ENCODE assay signal across 9 cellular contexts in genomic region chr19:5803752-5804515, GRCh38. TPM values are rescaled to one million over a fixed set of nuclear protein-coding genes. Genes with fewer than 3 reads are reported as not detected.
DNase-seq lines count a peak whose midpoint lies in the region; ATAC-seq and TF ChIP-seq lines count a peak whose summit lies in the region.
"Had no signal": no experiment of that assay in that cellular context is flagged by ENCODE, and none has a peak within 500 bp of the region (broad histone marks: within the 10 kb centered on the region; RNA-seq: fewer than 3 reads in every experiment).

No MANE protein-coding gene starts in this region.

- POLR2A ChIA-PET in PC-9 (lab: Charles Lee; ENCODE audit: unreplicated experiment), result interaction anchor here (0.6 kb wide), 2 partner anchors 14 to 1591 kb away, joined by 3 read pairs; no protein-coding TSS in a partner anchor

- H3K4me3 Mint-ChIP-seq in natural killer cell, result peak overlapping the region; percentile 78

- no TSS peak for BruUV-seq in PC-9 (replicated peaks; lab: Mats Ljungman, UMichigan)

- H3K27me3 ChIP-seq in BLaER1 treated with 17β-estradiol and CSF1 and Interleukin-3, amounts not matched to agents 10 nM and 100 nM, result peaks cover 21 to 50% (median 37%) of the 10 kb centered on the region in 11 experiments
- H3K27me3 ChIP-seq in PC-9 (ENCODE audit: insufficient read depth, low read depth) (0 out of 2 replicates have a peak, but pooled peaks cover 8% of the 10 kb centered on the region), esophagus muscularis mucosa (peaks cover 0 to 61% (median 5%) of the 10 kb centered on the region in 4 donors)

- H3K27ac Mint-ChIP-seq in natural killer cell, result peak overlapping the region; percentile 74 to 91

- H3K4me2 ChIP-seq in BLaER1 treated with 17β-estradiol and CSF1 and Interleukin-3, amounts not matched to agents 10 nM and 100 nM, result peak overlapping the region; percentile 83 to 98 (median 88)
- H3K4me2 ChIP-seq in PC-9, result peak overlapping the region; percentile 78

- no peak for TF ChIP-seq EP300 in esophagus muscularis mucosa (IDR thresholded peaks at IDR 0.05)

- 10% methylated on average over 9 of the region's 54 CpGs for whole genome bisulfite sequencing in esophagus muscularis mucosa

- no peaks in the 10 kb centered on the region for H3K36me3 Mint-ChIP-seq in natural killer cell

- in situ Hi-C loops in KBM-7 (cut with MboI; ENCODE audit: low pct_unique_long_range_greater_than_20kb, low sequenced_read_pairs), result loop anchor here (10.0 kb wide), 1 partner anchor 91 kb away; no protein-coding TSS in a partner anchor

- intact Hi-C loops in PC-9 (cut with micrococcal nuclease; ENCODE audit: unreplicated experiment) (loop anchor here (1.0 to 10.0 kb wide), 3 partner anchors 88 to 221 kb away; no protein-coding TSS in a partner anchor), esophagus muscularis mucosa (cut with DNase I) (loop anchor here (1.0 to 10.0 kb wide), 2 partner anchors 88 to 221 kb away; no protein-coding TSS in a partner anchor), natural killer cell (cut with micrococcal nuclease) (loop anchor here (1.0 to 5.0 kb wide), 3 partner anchors 89 to 218 kb away; partner anchors contain the start of gene VMAC)

- TF ChIP-seq POLR2A in esophagus muscularis mucosa (IDR thresholded peaks at IDR 0.05; ENCODE audit: low read depth), result no peak

- H4K20me1 ChIP-seq in BLaER1 treated with 17β-estradiol and CSF1 and Interleukin-3, amounts not matched to agents 10 nM and 100 nM, result peaks cover 0 to 5% (median 0%) of the 10 kb centered on the region in 11 experiments; a peak in 3 of 22 replicates
- no peaks in the 10 kb centered on the region for H4K20me1 ChIP-seq in PC-9 (ENCODE audit: insufficient read depth)

- H3K36me3 ChIP-seq in BLaER1 treated with 17β-estradiol and CSF1 and Interleukin-3, amounts not matched to agents 10 nM and 100 nM, result no peaks in the 10 kb centered on the region
- no peaks in the 10 kb centered on the region for H3K36me3 ChIP-seq in PC-9 (ENCODE audit: low read depth)
- H3K36me3 ChIP-seq in esophagus muscularis mucosa, result peaks cover 0 to 8% (median 0%) of the 10 kb centered on the region in 4 donors

- H3K4me1 ChIP-seq in BLaER1 treated with 17β-estradiol and CSF1 and Interleukin-3, amounts not matched to agents 10 nM and 100 nM, result peaks cover 16 to 69% (median 60%) of the 10 kb centered on the region in 10 experiments; a peak in 19 of 20 replicates
- no peaks in the 10 kb centered on the region for H3K4me1 ChIP-seq in PC-9 (replicated peaks; ENCODE audit: insufficient read depth)
- peaks cover 17 to 38% (median 30%) of the 10 kb centered on the region in 4 donors for H3K4me1 ChIP-seq in esophagus muscularis mucosa

- H3K79me2 ChIP-seq in PC-9 (ENCODE audit: low read depth), result no peaks in the 10 kb centered on the region

- H3K4me1 Mint-ChIP-seq in natural killer cell, result peaks cover 12 to 19% of the 10 kb centered on the region in 2 donors

- peak overlapping the region; percentile 41 to 63 (median 51); a peak in 17 of 20 replicates for H3K4me3 ChIP-seq in BLaER1 treated with 17β-estradiol and CSF1 and Interleukin-3, amounts not matched to agents 10 nM and 100 nM
- H3K4me3 ChIP-seq in PC-9 (peak overlapping the region; percentile 37; the same call in 1 of the 2 replicates), esophagus muscularis mucosa (peak overlapping the region; percentile 65 to 78 (median 72))

- H3K9me3 Mint-ChIP-seq in natural killer cell, result no peaks in the 10 kb centered on the region

- peak; percentile 98 for DNase-seq in GM20000 (ENCODE audit: low spot score)
- DNase-seq in KBM-7, result peak; percentile 97
- peak; percentile 68 to 92 for DNase-seq in PC-9
- DNase-seq in activated T-cell treated with anti-CD3 and anti-CD28 coated beads for 48 hours (ENCODE audit: low read depth), result peak; percentile 98
- DNase-seq in esophagus muscularis mucosa (ENCODE audit: extremely low spot score), result peak; percentile 95
- DNase-seq in natural killer cell, result peak; percentile 85
- DNase-seq in stimulated activated naive CD8-positive, alpha-beta T cell treated with anti-CD3 and anti-CD28 coated beads, Interleukin-15, Interleukin-2, amounts not matched to agents 100 U/mL and 50 U/mL, for 24 hours, result peak; percentile 99

- peak; percentile 92 to 95 (median 94) for ATAC-seq in natural killer cell
- peak; percentile 95 for ATAC-seq in stimulated activated naive CD8-positive, alpha-beta T cell treated with anti-CD3 and anti-CD28 coated beads, Interleukin-15, Interleukin-2, amounts not matched to agents 100 U/mL and 50 U/mL, for 24 hours

- no peak overlapping the region; a peak in 1 of 22 replicates for H3K27ac ChIP-seq in BLaER1 treated with 17β-estradiol and CSF1 and Interleukin-3, amounts not matched to agents 10 nM and 100 nM
- H3K27ac ChIP-seq in PC-9 (no peak overlapping the region), esophagus muscularis mucosa (replicated peaks in 1 of 4) (peak overlapping the region; percentile 74 to 92 (median 89))

- no peaks in the 10 kb centered on the region for H3K9me2 ChIP-seq in PC-9 (ENCODE audit: insufficient read depth)

- no peaks in the 10 kb centered on the region for H3K9me3 ChIP-seq in BLaER1 treated with 17β-estradiol and CSF1 and Interleukin-3, amounts not matched to agents 10 nM and 100 nM (replicated peaks in 1 of 11)
- H3K9me3 ChIP-seq in PC-9 (ENCODE audit: insufficient read depth, low read depth) (no peaks in the 10 kb centered on the region), esophagus muscularis mucosa (no peaks in the 10 kb centered on the region)

- no peaks in the 10 kb centered on the region; the same call in 1 of the 2 replicates for H3F3A ChIP-seq in PC-9 (ENCODE audit: insufficient read depth, low read depth)

- peak overlapping the region in 10 of 11 experiments; percentile 19 to 63 (median 46); a peak in 13 of 22 replicates for H3K9ac ChIP-seq in BLaER1 treated with 17β-estradiol and CSF1 and Interleukin-3, amounts not matched to agents 10 nM and 100 nM

- TF ChIP-seq CTCF in GM20000 (IDR thresholded peaks at IDR 0.05; ENCODE audit: extremely low read depth, missing control alignments) (peak; percentile 92), PC-9 (conservative IDR thresholded peaks at IDR 0.05) (peak; percentile 83), esophagus muscularis mucosa (IDR thresholded peaks at IDR 0.05) (peak; percentile 95 to 98 (median 98)), natural killer cell (IDR thresholded peaks at IDR 0.05) (peak; percentile 87)

- H3K27me3 Mint-ChIP-seq in natural killer cell (ENCODE audit: low read depth in 2 of 2), result peaks cover 7 to 50% of the 10 kb centered on the region in 2 donors

- CTCF ChIA-PET in PC-9 (lab: Charles Lee), result interaction anchor here (0.5 to 1.5 kb wide), 13 partner anchors 10 to 555 kb away, joined by 3 to 14 read pairs (median 5); partner anchors contain the start of genes DUS3L and NDUFA11

- 0 out of 2 replicates have a peak overlapping the region, but pooled peaks have one; percentile 56 for H2AFZ ChIP-seq in PC-9

RNA-seq across cellular contexts. Expression of gene NRTN, which starts 0.9 kb away (rescaled TPM):
- total RNA-seq in PC-9 (2021) (1.9 and 3.5 TPM in 2 replicates), esophagus muscularis mucosa (10 to 100 TPM; 12.9 to 53.0 (median 29.5) TPM), natural killer cell (under 1 TPM in 2 of 3 donors, not detected in 1; 0.33 to 0.34 TPM)

RNA-seq across cellular contexts. Expression of gene DUS3L, which starts 13.0 kb away (rescaled TPM):
- 27.1 and 29.2 TPM in 2 replicates for total RNA-seq in PC-9 (2021)
- total RNA-seq in esophagus muscularis mucosa, result 10 to 100 TPM; 20.3 to 34.1 (median 27.3) TPM
- 100 to 1,000 TPM; 116 to 140 (median 128) TPM for total RNA-seq in natural killer cell

RNA-seq across cellular contexts. Expression of gene PRR22, which starts 19.4 kb away (rescaled TPM):
- total RNA-seq in PC-9 (2021) (4.5 and 4.6 TPM in 2 replicates), esophagus muscularis mucosa (1 to 10 TPM in 2 of 4 donors, under 1 TPM in 2; 0.19 to 1.2 (median 1.0) TPM), natural killer cell (1 to 10 TPM; 2.4 to 5.4 (median 4.2) TPM)

RNA-seq across cellular contexts. Expression of gene FUT6, which starts 35.6 kb away (rescaled TPM):
- total RNA-seq in PC-9 (2021) (0.43 and 0.55 TPM in 2 replicates), esophagus muscularis mucosa (under 1 TPM in 1 of 4 donors, not detected in 3; 0.17 TPM), natural killer cell (under 1 TPM in 1 of 3 donors, not detected in 2; 0.34 TPM)
- total RNA-seq: T-helper 2 cell treated with Interferon-gamma antibody and Interleukin-4, amounts not matched to agents 100 ng/mL and 5 ng/mL, for 36 hours had no signal

RNA-seq across cellular contexts. Expression of gene FUT3, which starts 47.3 kb away (rescaled TPM):
- total RNA-seq in PC-9 (2021) (28.5 and 28.7 TPM in 2 replicates), esophagus muscularis mucosa (under 1 TPM in 1 of 4 donors, not detected in 3; 0.57 TPM), natural killer cell (not detected)
- total RNA-seq: T-helper 2 cell treated with Interferon-gamma antibody and Interleukin-4, amounts not matched to agents 100 ng/mL and 5 ng/mL, for 36 hours had no signal

Comparison
In these comparisons a context has a peak if more than half of its experiments do, and no peak if none do; other contexts are left out.
1. H3K27ac ChIP-seq: peak in esophagus muscularis mucosa (4 of 4); none in BLaER1 treated with 17β-estradiol and CSF1 and Interleukin-3, amounts not matched to agents 10 nM and 100 nM (0 of 11) and PC-9 (single experiment).
2. Peak in every context shown above with its lines, with median percentiles within 50 percentile points of each other: H3K4me3 ChIP-seq, DNase-seq and CTCF ChIP-seq.